Comparison of ENCODE assay signal across 21 cellular contexts in genomic region chr16:49827806-49828428, GRCh38. TPM values are rescaled to one million over a fixed set of nuclear protein-coding genes. Genes with fewer than 3 reads are reported as not detected.
DNase-seq lines count a peak whose midpoint lies in the region; ATAC-seq, FAIRE-seq and TF ChIP-seq lines count a peak whose summit lies in the region.
"Had no signal": no experiment of that assay in that cellular context is flagged by ENCODE, and none has a peak within 500 bp of the region (broad histone marks: within the 10 kb centered on the region; RNA-seq: fewer than 3 reads in every experiment).

No MANE protein-coding gene starts in this region.

- H3K36me3 ChIP-seq in astrocyte (ENCODE audit: insufficient read depth, low read length) = no peaks in the 10 kb centered on the region
- no peaks in the 10 kb centered on the region for H3K36me3 ChIP-seq in thoracic aorta
- no peaks in the 10 kb centered on the region; the same call in 1 of the 2 replicates for H3K36me3 ChIP-seq in SJCRH30

- no peak overlapping the region for H3K27ac ChIP-seq in astrocyte (ENCODE audit: low read depth, low read length)
- peak overlapping the region; percentile 36 to 68 for H3K27ac ChIP-seq in thoracic aorta
- no peak overlapping the region for H3K27ac ChIP-seq in SJCRH30
- H3K27ac ChIP-seq: epithelial cell of prostate, HL-60 had no signal

- H3K4me1 Mint-ChIP-seq in astrocyte (ENCODE audit: low read depth, unreplicated experiment) (peaks cover 16% of the 10 kb centered on the region), neural crest cell (peaks cover 56% of the 10 kb centered on the region)
- no peaks in the 10 kb centered on the region for H3K4me1 Mint-ChIP-seq in activated T-helper 1 cell treated with anti-CD3 and anti-CD28 coated beads, Interleukin-12 subunit alpha, Interleukin-12 subunit beta, Interleukin-2, Interleukin-4 antibody, amounts not matched to agents 30 ng/mL and 10 ng/mL and 1 ng/mL, durations not matched to agents 14 hours and 24 hours and 36 hours (ENCODE audit: low read depth)

- H3K4me1 ChIP-seq in astrocyte (ENCODE audit: insufficient read depth, low read length) (peaks cover 5% of the 10 kb centered on the region), thoracic aorta (ENCODE audit: control insufficient read depth in 1 of 2, low read depth in 2 of 2) (peaks cover 27 to 53% of the 10 kb centered on the region in 2 donors), SJCRH30 (peaks cover 4% of the 10 kb centered on the region; the same call in 1 of the 2 replicates)

- no peak overlapping the region for H3K9ac ChIP-seq in astrocyte (ENCODE audit: low read length)

- H3K36me3 Mint-ChIP-seq in astrocyte (ENCODE audit: low read depth, unreplicated experiment) (no peaks in the 10 kb centered on the region), neural crest cell (ENCODE audit: low read depth) (peaks cover 9% of the 10 kb centered on the region)
- H3K36me3 Mint-ChIP-seq in activated T-helper 1 cell treated with anti-CD3 and anti-CD28 coated beads, Interleukin-12 subunit alpha, Interleukin-12 subunit beta, Interleukin-2, Interleukin-4 antibody, amounts not matched to agents 30 ng/mL and 10 ng/mL and 1 ng/mL, durations not matched to agents 14 hours and 24 hours and 36 hours (ENCODE audit: low read depth) = no peaks in the 10 kb centered on the region

- ATAC-seq in thoracic aorta (ENCODE audit: insufficient number of reproducible peaks, low FRiP score, low read depth) = peak; percentile 58
- ATAC-seq in GM18868 (IDR thresholded peaks at IDR 0.05; ENCODE audit: unreplicated experiment) = no peak
- ATAC-seq: WTC11 had no signal

- H3K4me3 ChIP-seq in astrocyte (ENCODE audit: insufficient read depth, low read depth, low read length) (no peak overlapping the region), thoracic aorta (peak overlapping the region; percentile 40), SJCRH30 (no peak overlapping the region)
- H3K4me3 ChIP-seq: smooth muscle cell had no signal

- H3K79me2 ChIP-seq in astrocyte (ENCODE audit: insufficient read depth, low read length) = no peaks in the 10 kb centered on the region

- H3K27ac Mint-ChIP-seq in astrocyte (ENCODE audit: unreplicated experiment) (no peak overlapping the region), neural crest cell (ENCODE audit: unreplicated experiment) (peak overlapping the region; percentile 12)
- H3K27ac Mint-ChIP-seq in activated T-helper 1 cell treated with anti-CD3 and anti-CD28 coated beads, Interleukin-12 subunit alpha, Interleukin-12 subunit beta, Interleukin-2, Interleukin-4 antibody, amounts not matched to agents 30 ng/mL and 10 ng/mL and 1 ng/mL, durations not matched to agents 14 hours and 24 hours and 36 hours = no peak overlapping the region
- H3K27ac Mint-ChIP-seq: CD4-positive, alpha-beta T cell had no signal

- intact Hi-C loops in activated T-helper 1 cell treated with anti-CD3 and anti-CD28 coated beads, Interleukin-12 subunit alpha, Interleukin-12 subunit beta, Interleukin-2, Interleukin-4 antibody, amounts not matched to agents 30 ng/mL and 10 ng/mL and 1 ng/mL, durations not matched to agents 14 hours and 24 hours and 36 hours (cut with micrococcal nuclease) = no loop called here

- DNase-seq in astrocyte (ENCODE audit: low read depth) (peak; percentile 42), fibroblast of the conjunctiva (ENCODE audit: low read depth) (peak; percentile 26), neural crest cell (ENCODE audit: low read depth, low spot score) (no peak), thoracic aorta (ENCODE audit: low spot score) (peak; percentile 45), cerebellar cortex (ENCODE audit: low spot score) (no peak), SJCRH30 (no peak)
- DNase-seq in activated T-helper 1 cell treated with anti-CD3 and anti-CD28 coated beads, Interleukin-12 subunit alpha, Interleukin-12 subunit beta, Interleukin-2, Interleukin-4 antibody, amounts not matched to agents 30 ng/mL and 10 ng/mL and 1 ng/mL, durations not matched to agents 14 hours and 24 hours and 36 hours (ENCODE audit: low spot score) = no peak
- DNase-seq: activated CD8-positive, alpha-beta memory T cell treated with anti-CD3 and anti-CD28 coated beads for 24 hours; CD4-positive, alpha-beta T cell; DND-41; head of caudate nucleus; NCI-H1930; NCI-H524 treated with DMSO at 0.1 percent for 48 hours; T-helper 2 cell had no signal

- H3K27me3 ChIP-seq in astrocyte (ENCODE audit: insufficient read depth, low read length) (no peaks in the 10 kb centered on the region), thoracic aorta (replicated peaks; ENCODE audit: insufficient read depth) (no peaks in the 10 kb centered on the region), SJCRH30 (no peaks in the 10 kb centered on the region)

- H3K4me3 Mint-ChIP-seq in astrocyte (ENCODE audit: unreplicated experiment) (no peak overlapping the region), neural crest cell (peak overlapping the region; percentile 16)
- H3K4me3 Mint-ChIP-seq in activated T-helper 1 cell treated with anti-CD3 and anti-CD28 coated beads, Interleukin-12 subunit alpha, Interleukin-12 subunit beta, Interleukin-2, Interleukin-4 antibody, amounts not matched to agents 30 ng/mL and 10 ng/mL and 1 ng/mL, durations not matched to agents 14 hours and 24 hours and 36 hours = no peak overlapping the region
- H3K4me3 Mint-ChIP-seq: CD4-positive, alpha-beta T cell; WTC11 had no signal

- no peak for FAIRE-seq in astrocyte (lab: Jason Lieb, UNC)
- FAIRE-seq: colon, H1 had no signal

- peaks cover 16% of the 10 kb centered on the region for H4K20me1 ChIP-seq in astrocyte (ENCODE audit: insufficient read depth, low read length)

- peaks cover 4% of the 10 kb centered on the region for H3K27me3 Mint-ChIP-seq in astrocyte (ENCODE audit: low read depth, unreplicated experiment)
- no peaks in the 10 kb centered on the region for H3K27me3 Mint-ChIP-seq in neural crest cell (ENCODE audit: low read depth)
- peaks cover 4% of the 10 kb centered on the region for H3K27me3 Mint-ChIP-seq in activated T-helper 1 cell treated with anti-CD3 and anti-CD28 coated beads, Interleukin-12 subunit alpha, Interleukin-12 subunit beta, Interleukin-2, Interleukin-4 antibody, amounts not matched to agents 30 ng/mL and 10 ng/mL and 1 ng/mL, durations not matched to agents 14 hours and 24 hours and 36 hours (ENCODE audit: insufficient read depth)

- no peak overlapping the region for H2AFZ ChIP-seq in astrocyte (ENCODE audit: low read depth, low read length)

- H3K9me3 Mint-ChIP-seq in astrocyte (ENCODE audit: unreplicated experiment) = no peaks in the 10 kb centered on the region
- H3K9me3 Mint-ChIP-seq in neural crest cell = no peaks in the 10 kb centered on the region
- no peaks in the 10 kb centered on the region for H3K9me3 Mint-ChIP-seq in activated T-helper 1 cell treated with anti-CD3 and anti-CD28 coated beads, Interleukin-12 subunit alpha, Interleukin-12 subunit beta, Interleukin-2, Interleukin-4 antibody, amounts not matched to agents 30 ng/mL and 10 ng/mL and 1 ng/mL, durations not matched to agents 14 hours and 24 hours and 36 hours
- H3K9me3 Mint-ChIP-seq: CD4-positive, alpha-beta T cell; WTC11 had no signal

- H3K9me3 ChIP-seq in astrocyte (ENCODE audit: insufficient read depth, low read depth, low read length) (no peaks in the 10 kb centered on the region), thoracic aorta (no peaks in the 10 kb centered on the region), SJCRH30 (replicated peaks) (no peaks in the 10 kb centered on the region)

- TF ChIP-seq CTCF in astrocyte (IDR thresholded peaks at IDR 0.05; ENCODE audit: insufficient read depth, low read depth, low read length) (no peak), neural crest cell (conservative IDR thresholded peaks at IDR 0.05) (no peak), thoracic aorta (IDR thresholded peaks at IDR 0.05) (no peak)

- peak overlapping the region; percentile 12 for H3K4me2 ChIP-seq in astrocyte (ENCODE audit: low read length)
- H3K4me2 ChIP-seq: smooth muscle cell had no signal

RNA-seq across cellular contexts. Expression of gene ZNF423, which starts 28.0 kb away (rescaled TPM):
- 10.6 and 12.4 TPM in 2 replicates for total RNA-seq in astrocyte
- total RNA-seq in neural crest cell = 55.0 and 55.4 TPM in 2 replicates
- total RNA-seq in thoracic aorta = 10 to 100 TPM; 16.2 to 22.9 TPM
- 6.7 and 7.9 TPM in 2 replicates for total RNA-seq in SJCRH30 (2014; rRNA removed; shearing (Covaris generic))
- total RNA-seq in activated T-helper 1 cell treated with anti-CD3 and anti-CD28 coated beads, Interleukin-12 subunit alpha, Interleukin-12 subunit beta, Interleukin-2, Interleukin-4 antibody, amounts not matched to agents 30 ng/mL and 10 ng/mL and 1 ng/mL, durations not matched to agents 14 hours and 24 hours and 36 hours = not detected in 2 replicates
- total RNA-seq: CD4-positive, alpha-beta T cell had no signal

Comparison
In these comparisons a context has a peak if more than half of its experiments do, and no peak if none do; other contexts are left out.
1. DNase-seq: peak in astrocyte (single experiment), fibroblast of the conjunctiva (single experiment) and thoracic aorta (single experiment); none in neural crest cell (single experiment), cerebellar cortex (single experiment), SJCRH30 (0 of 2) and activated T-helper 1 cell treated with anti-CD3 and anti-CD28 coated beads, Interleukin-12 subunit alpha, Interleukin-12 subunit beta, Interleukin-2, Interleukin-4 antibody, amounts not matched to agents 30 ng/mL and 10 ng/mL and 1 ng/mL, durations not matched to agents 14 hours and 24 hours and 36 hours (single experiment).
2. H3K27ac ChIP-seq: peak in thoracic aorta (2 of 2); none in astrocyte (single experiment) and SJCRH30 (single experiment).